Comparison of ENCODE assay signal across 18 cellular contexts in the genomic region with DNA sequence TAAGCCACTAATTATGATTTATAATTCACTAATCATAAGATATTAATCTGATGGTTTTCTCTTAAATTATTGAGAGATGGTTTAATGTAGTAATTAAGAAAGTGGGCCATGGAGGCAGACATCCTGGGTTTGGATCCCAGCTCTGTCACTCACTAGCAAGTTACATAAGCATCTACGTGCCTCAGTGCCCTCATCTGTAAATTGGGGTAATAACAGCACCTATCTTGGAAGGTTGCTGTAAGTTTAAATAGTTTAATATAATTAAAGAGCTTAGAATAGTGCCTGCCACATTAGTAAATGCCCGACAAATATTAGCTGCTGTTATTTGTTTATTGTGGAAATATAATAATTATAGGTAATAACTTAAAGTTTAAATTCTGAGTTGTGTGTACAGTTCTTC.
"Had no signal": no experiment of that assay in that cellular context is flagged by ENCODE, and none has a peak within 500 bp of the region (broad histone marks: within the 10 kb centered on the region; RNA-seq: fewer than 3 reads in every experiment).

No MANE protein-coding gene starts in this region.

- H3K9me3 ChIP-seq: breast epithelium, esophagus muscularis mucosa, pancreas, thyroid gland had no signal

- H3K4me3 ChIP-seq: breast epithelium, esophagus muscularis mucosa, pancreas, thyroid gland had no signal

- ATAC-seq: activated CD4-positive, CD25-positive, alpha-beta regulatory T cell treated with anti-CD3 and anti-CD28 coated beads, Interleukin-2, amount 50 U/mL, for 24 hours; activated CD8-positive, alpha-beta T cell treated with anti-CD3 and anti-CD28 coated beads, Interleukin-2, amount 10 ng/mL, durations not matched to agents 7 days and 5 days; activated T-cell treated with anti-CD3 and anti-CD28 coated beads, Interleukin-2, amount 50 U/mL, for 4 hours; stimulated activated naive B cell treated with anti-CD40 and anti-IgM and Interleukin-4, amounts not matched to agents 10 μg/mL and 1 μg/mL and 100 μg/mL, for 72 hours had no signal

- H3K27me3 ChIP-seq: breast epithelium, esophagus muscularis mucosa, pancreas, thyroid gland had no signal

- FAIRE-seq: astrocyte, urothelium cell line had no signal

- DNase-seq: activated CD4-positive, alpha-beta T cell treated with anti-CD3 and anti-CD28 coated beads, Interleukin-2, amount 10 ng/mL, durations not matched to agents 7 days and 5 days; activated CD8-positive, alpha-beta memory T cell treated with anti-CD3 and anti-CD28 coated beads, Interleukin-2, amount 50 U/mL, for 4 hours; activated CD8-positive, alpha-beta T cell treated with anti-CD3 and anti-CD28 coated beads, Interleukin-2, amount 10 ng/mL, durations not matched to agents 7 days and 5 days; activated naive CD4-positive, alpha-beta T cell treated with anti-CD3 and anti-CD28 coated beads, Interleukin-2, amount 10 ng/mL, durations not matched to agents 7 days and 5 days; activated T-cell treated with anti-CD3 and anti-CD28 coated beads, Interleukin-2, amount 50 U/mL, for 4 hours; effector CD8-positive, alpha-beta T cell; hippocampal formation; islet precursor cell; mammary epithelial cell; pancreas; stimulated activated naive B cell treated with anti-CD40 and anti-IgM and Interleukin-4, amounts not matched to agents 10 μg/mL and 1 μg/mL and 100 μg/mL, for 72 hours; T1000; thyroid gland had no signal

- H3K36me3 ChIP-seq: breast epithelium, esophagus muscularis mucosa, pancreas, thyroid gland had no signal
